In the genomic region with DNA sequence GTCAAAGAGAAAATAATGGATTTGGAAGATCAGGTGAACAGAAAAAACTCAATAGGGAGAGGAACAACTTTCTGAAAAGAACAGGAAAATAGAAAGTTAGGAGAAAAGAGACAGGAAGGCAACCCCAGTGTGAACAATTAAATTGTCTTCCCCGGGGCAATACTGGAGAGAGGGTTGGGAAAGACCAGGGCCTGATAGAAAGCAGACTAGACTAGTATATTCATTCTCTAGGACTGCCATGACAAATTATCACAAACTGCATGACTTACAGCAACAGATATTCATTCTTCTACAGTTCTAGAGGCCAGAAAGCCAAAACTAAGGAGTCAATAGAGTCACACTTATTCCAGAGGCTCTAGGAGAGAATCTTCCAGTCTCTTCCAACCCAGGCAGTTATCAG, we compare ENCODE assay signal across 21 cellular contexts.
"Had no signal": no experiment of that assay in that cellular context is flagged by ENCODE, and none has a peak within 500 bp of the region (broad histone marks: within the 10 kb centered on the region; RNA-seq: fewer than 3 reads in every experiment).

No MANE protein-coding gene starts in this region.

- H3K4me1 ChIP-seq: SJSA1 had no signal

- DNase-seq: Kasumi-1, MM.1S, NCI-H1092 treated with DMSO at 0.1 percent for 48 hours, NCI-H1436, NCI-H187, NCI-H2029, NCI-H2081 treated with DMSO at 0.1 percent for 48 hours, NCI-H2171, NCI-H226, NCI-H446, NCI-H510A, NCI-H524 treated with DMSO at 0.1 percent for 48 hours, NCI-H69, NCI-H774, Right ventricle myocardium superior, RPMI8226, SIG-M5 had no signal

- H3K36me3 ChIP-seq: SJSA1 had no signal

- H3K27me3 ChIP-seq: SJSA1 had no signal

- H3K9ac ChIP-seq: KMS-11 had no signal

- H3K4me3 ChIP-seq: K562, SJSA1 had no signal

- H3K27ac ChIP-seq: HL-60, KMS-11, SJSA1 had no signal

- H3K4me2 ChIP-seq: KMS-11 had no signal

- H3K9me3 ChIP-seq: SJSA1 had no signal
